8 cellular contexts compared by ENCODE assay signal in genomic region chr1:225653463-225654276, GRCh38. TPM values are rescaled to one million over a fixed set of nuclear protein-coding genes. Genes with fewer than 3 reads are reported as not detected.
DNase-seq lines count a peak whose midpoint lies in the region; ATAC-seq and TF ChIP-seq lines count a peak whose summit lies in the region.

No MANE protein-coding gene starts in this region.

- no peaks in the 10 kb centered on the region for H3K9me3 ChIP-seq in mesodermal cell (ENCODE audit: control insufficient read depth, low read length)

- peaks cover 3% of the 10 kb centered on the region for H3K36me3 ChIP-seq in mesodermal cell (ENCODE audit: control insufficient read depth, insufficient read depth, low read length)

- no peaks in the 10 kb centered on the region for H3K9me3 Mint-ChIP-seq in activated CD4-positive, alpha-beta memory T cell treated with anti-CD3 and anti-CD28 coated beads for 36 hours

- peaks cover 45% of the 10 kb centered on the region for H3K4me1 ChIP-seq in mesodermal cell (ENCODE audit: control insufficient read depth, insufficient read depth, low read length, poor library complexity, severe bottlenecking)

- intact Hi-C loops in activated CD4-positive, alpha-beta memory T cell treated with anti-CD3 and anti-CD28 coated beads for 36 hours (cut with micrococcal nuclease), result loop anchor here (5.0 kb wide), 2 partner anchors 124 to 176 kb away; partner anchors contain the start of gene SRP9

- CTCF ChIA-PET in activated CD4-positive, alpha-beta memory T cell treated with anti-CD3 and anti-CD28 coated beads for 36 hours (lab: Charles Lee), result interaction anchor here (1.2 kb wide), 1 partner anchor 11 kb away, joined by 3 read pairs; no protein-coding TSS in a partner anchor

- peak overlapping the region; percentile 92 for H3K27ac ChIP-seq in C4-2B
- H3K27ac ChIP-seq in epithelial cell of prostate, result peak overlapping the region; percentile 91
- peak overlapping the region; percentile 97 for H3K27ac ChIP-seq in mesodermal cell (ENCODE audit: low read depth, low read length, severe bottlenecking)

- ATAC-seq in HG02840 (IDR thresholded peaks at IDR 0.05; ENCODE audit: low FRiP score, unreplicated experiment), result no peak

- H3K27me3 Mint-ChIP-seq in activated CD4-positive, alpha-beta memory T cell treated with anti-CD3 and anti-CD28 coated beads for 36 hours, result peaks cover 20% of the 10 kb centered on the region

- peak overlapping the region; percentile 78 for H3K4me3 ChIP-seq in mesodermal cell (ENCODE audit: extremely low read depth, insufficient read depth, low read length, poor library complexity, severe bottlenecking)

- H3K36me3 Mint-ChIP-seq in activated CD4-positive, alpha-beta memory T cell treated with anti-CD3 and anti-CD28 coated beads for 36 hours, result no peaks in the 10 kb centered on the region

- WGBS in mesodermal cell (ENCODE audit: insufficient coverage in 2 of 2), 2 experiments, result 0% methylated on average over 30 to 46 of the region's 70 CpGs

- H3K4me3 Mint-ChIP-seq in activated CD4-positive, alpha-beta memory T cell treated with anti-CD3 and anti-CD28 coated beads for 36 hours, result peak overlapping the region; percentile 59

- peak; percentile 30 for DNase-seq in GM20000 (ENCODE audit: low spot score)
- DNase-seq in NCI-H1105 treated with DMSO at 0.1 percent for 48 hours (lab: John Stamatoyannopoulos, UW), result peak; percentile 67
- DNase-seq in activated CD4-positive, alpha-beta memory T cell treated with anti-CD3 and anti-CD28 coated beads for 36 hours, result peak; percentile 35
- DNase-seq in epithelial cell of prostate (ENCODE audit: low read depth, low spot score), result no peak
- peak; percentile 80 for DNase-seq in superior temporal gyrus (ENCODE audit: extremely low spot score)

- no peak overlapping the region for H3K27ac Mint-ChIP-seq in activated CD4-positive, alpha-beta memory T cell treated with anti-CD3 and anti-CD28 coated beads for 36 hours

- H3K4me1 Mint-ChIP-seq in activated CD4-positive, alpha-beta memory T cell treated with anti-CD3 and anti-CD28 coated beads for 36 hours (ENCODE audit: low read depth), result peaks cover 13% of the 10 kb centered on the region

- no peak for TF ChIP-seq CTCF in C4-2B (conservative IDR thresholded peaks at IDR 0.05)
- TF ChIP-seq CTCF in GM20000 (IDR thresholded peaks at IDR 0.05; ENCODE audit: extremely low read depth, missing control alignments), result no peak

- POLR2A ChIA-PET in activated CD4-positive, alpha-beta memory T cell treated with anti-CD3 and anti-CD28 coated beads for 36 hours (lab: Charles Lee), result no interaction called here

RNA-seq across cellular contexts. Expression of gene ENAH, which starts 0.7 kb away (rescaled TPM):
- under 1 TPM; 0.80 to 0.95 TPM for total RNA-seq in activated CD4-positive, alpha-beta memory T cell treated with anti-CD3 and anti-CD28 coated beads for 36 hours
- 106 TPM for polyA plus RNA-seq in mesodermal cell (2013, experiment 1 of 2)
- polyA plus RNA-seq in mesodermal cell (2013, experiment 2 of 2), result 125 TPM
